In the genomic region with DNA sequence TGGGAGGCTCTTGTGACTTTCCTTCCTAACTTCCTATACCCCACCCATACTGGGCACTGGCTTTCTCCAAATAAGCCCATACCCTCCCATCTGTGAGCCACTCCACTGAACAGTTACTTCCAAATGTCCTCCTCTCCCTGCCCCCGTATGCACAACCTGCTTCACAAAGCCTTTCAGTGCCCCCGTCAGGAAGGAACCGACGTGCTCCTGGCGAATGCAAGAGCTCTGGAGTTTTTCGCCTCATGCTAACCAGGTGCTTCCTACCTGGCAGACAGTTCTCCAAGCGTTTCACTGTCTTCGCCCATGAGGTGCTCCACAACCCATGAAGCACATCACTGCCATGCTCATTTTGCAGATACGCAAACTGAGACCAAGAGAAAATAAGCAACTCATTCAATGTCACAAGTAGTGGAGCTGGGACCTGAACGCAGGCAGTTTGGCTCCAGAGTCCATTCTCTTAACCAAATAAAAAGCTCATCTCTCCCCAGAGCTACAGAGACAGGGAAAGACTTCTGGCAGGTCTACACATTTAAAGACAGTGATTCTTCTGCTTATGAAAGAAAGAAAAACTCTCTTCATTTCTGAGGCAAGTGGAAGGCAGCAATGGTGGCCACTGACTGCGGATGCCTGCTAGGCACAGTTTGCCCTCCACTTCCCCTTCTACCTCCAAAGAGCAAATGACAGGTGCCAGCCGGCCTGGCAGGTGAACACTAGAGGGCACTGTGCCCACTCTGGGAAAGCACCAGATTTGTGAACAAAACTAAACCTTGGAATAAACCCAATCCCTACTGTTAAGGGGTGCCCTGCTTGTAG, we compare ENCODE assay signal across 9 cellular contexts. TPM values are rescaled to one million over a fixed set of nuclear protein-coding genes. Genes with fewer than 3 reads are reported as not detected.
DNase-seq lines count a peak whose midpoint lies in the region; ATAC-seq, FAIRE-seq and TF ChIP-seq lines count a peak whose summit lies in the region.
"Had no signal": no experiment of that assay in that cellular context is flagged by ENCODE, and none has a peak within 500 bp of the region (broad histone marks: within the 10 kb centered on the region; RNA-seq: fewer than 3 reads in every experiment).

No MANE protein-coding gene starts in this region.

- peak; percentile 95 for TF ChIP-seq CTCF in D721Med (IDR thresholded peaks at IDR 0.05; ENCODE audit: insufficient read depth, missing control alignments)
- TF ChIP-seq CTCF in Panc1 (IDR thresholded peaks at IDR 0.05), result peak; percentile 97
- TF ChIP-seq CTCF in foreskin fibroblast (IDR thresholded peaks at IDR 0.05; ENCODE audit: low read depth, low read length), result peak; percentile 83
- TF ChIP-seq CTCF in prostate gland (IDR thresholded peaks at IDR 0.05), result peak; percentile 29 to 70 (median 62)

- intact Hi-C loops in Panc1 (cut with micrococcal nuclease; ENCODE audit: unreplicated experiment) (loop anchor here (2.0 kb wide), 1 partner anchor 51 kb away; no protein-coding TSS in a partner anchor), prostate gland (cut with DNase I) (loop anchor here (5.0 kb wide), 1 partner anchor 99 kb away; no protein-coding TSS in a partner anchor)

- no TSS peak for BruUV-seq in Panc1 (replicated peaks; lab: Mats Ljungman, UMichigan)

- CTCF ChIA-PET in Panc1 (lab: Charles Lee), result interaction anchor here (0.5 to 4.4 kb wide), 13 partner anchors 10 to 222 kb away, joined by 3 to 32 read pairs (median 4); no protein-coding TSS in a partner anchor

- ATAC-seq in Panc1 (peak; percentile 83), HG03045 (IDR thresholded peaks at IDR 0.05; ENCODE audit: unreplicated experiment) (no peak), HG03159 (IDR thresholded peaks at IDR 0.05; ENCODE audit: unreplicated experiment) (no peak)

- H3K27ac ChIP-seq in Panc1 (ENCODE audit: low read length) (no peak overlapping the region), prostate gland (no peak overlapping the region)

- H3K4me3 ChIP-seq in Panc1 (ENCODE audit: low read depth in 2 of 2, low read length in 2 of 2) (no peak overlapping the region), foreskin fibroblast (ENCODE audit: low read depth in 1 of 2, low read length in 2 of 2) (no peak overlapping the region), prostate gland (no peak overlapping the region)

- in situ Hi-C loops in Panc1 (cut with HindIII; ENCODE audit: low pct_unique_long_range_greater_than_20kb, low sequenced_read_pairs), result no loop called here

- no peaks in the 10 kb centered on the region for H3K9me3 ChIP-seq in Panc1 (ENCODE audit: control insufficient read depth, insufficient read depth, low read depth, low read length)
- H3K9me3 ChIP-seq in prostate gland, result no peaks in the 10 kb centered on the region

- H3K4me1 ChIP-seq in Panc1 (ENCODE audit: control insufficient read depth, insufficient read depth, low read length) (no peaks in the 10 kb centered on the region), prostate gland (replicated peaks) (no peaks in the 10 kb centered on the region)

- POLR2A ChIA-PET in Panc1 (lab: Charles Lee), result interaction anchor here (0.7 to 1.0 kb wide), 2 partner anchors 31 to 95 kb away, joined by 3 to 4 read pairs; no protein-coding TSS in a partner anchor

- H3K27me3 ChIP-seq in Panc1 (ENCODE audit: control insufficient read depth, insufficient read depth, low read length) (no peaks in the 10 kb centered on the region), prostate gland (replicated peaks; ENCODE audit: insufficient read depth) (no peaks in the 10 kb centered on the region)

- no peak for TF ChIP-seq POLR2A in prostate gland (IDR thresholded peaks at IDR 0.05)

- no peak for DNase-seq in D721Med (ENCODE audit: insufficient read length, low spot score)
- DNase-seq in HuH-7 (ENCODE audit: low spot score), result peak; percentile 69
- DNase-seq in Panc1 (ENCODE audit: low read depth, low spot score), result no peak
- DNase-seq in activated T-cell treated with anti-CD3 and anti-CD28 coated beads, Interleukin-2, amount 50 U/mL, for 48 hours, result peak; percentile 79 to 81
- peak; percentile 21 to 72 for DNase-seq in foreskin fibroblast
- peak; percentile 65 for DNase-seq in prostate gland (ENCODE audit: low spot score)

- 69% methylated on average over 12 of the region's 12 CpGs for WGBS in prostate gland

- no peak for FAIRE-seq in D721Med (lab: Jason Lieb, UNC)

- H3K36me3 ChIP-seq in Panc1 (ENCODE audit: control insufficient read depth, insufficient read depth, low read length) (no peaks in the 10 kb centered on the region), prostate gland (no peaks in the 10 kb centered on the region)

RNA-seq across cellular contexts. Expression of a gene that starts 23.8 kb away (rescaled TPM):
- total RNA-seq in Panc1 (2021; ENCODE audit: unreplicated experiment), result 18.2 TPM
- 17.7 TPM for polyA plus RNA-seq in Panc1 (2012; ENCODE audit: insufficient read length)
- 10 to 100 TPM in 1 of 2 donors, 1 to 10 TPM in 1; 6.6 to 34.1 TPM for total RNA-seq in prostate gland

RNA-seq across cellular contexts. Expression of a gene that starts 44.7 kb away (rescaled TPM):
- total RNA-seq in Panc1 (2021; ENCODE audit: unreplicated experiment) (47.5 TPM), prostate gland (10 to 100 TPM; 19.9 to 39.8 TPM)
- polyA plus RNA-seq in Panc1 (2012; ENCODE audit: insufficient read length), result 57.7 TPM

RNA-seq across cellular contexts. Expression of a gene that starts 54.5 kb away (rescaled TPM):
- total RNA-seq in Panc1 (2021; ENCODE audit: unreplicated experiment), result 99.6 TPM
- 92.9 TPM for polyA plus RNA-seq in Panc1 (2012; ENCODE audit: insufficient read length)
- total RNA-seq in prostate gland, result 100 to 1,000 TPM in 1 of 2 donors, 10 to 100 TPM in 1; 51.5 to 115 TPM

RNA-seq across cellular contexts. Expression of a gene that starts 59.2 kb away (rescaled TPM):
- total RNA-seq in Panc1 (2021; ENCODE audit: unreplicated experiment) (not detected), prostate gland (not detected)
- 0.24 TPM for polyA plus RNA-seq in Panc1 (2012; ENCODE audit: insufficient read length)
- total RNA-seq: subcutaneous adipose tissue had no signal

Comparison
In these comparisons a context has a peak if more than half of its experiments do, and no peak if none do; other contexts are left out.
1. DNase-seq: peak in HuH-7 (single experiment), activated T-cell treated with anti-CD3 and anti-CD28 coated beads, Interleukin-2, amount 50 U/mL, for 48 hours (2 of 2), foreskin fibroblast (2 of 2) and prostate gland (single experiment); none in D721Med (single experiment) and Panc1 (single experiment).
2. Peak in every context shown above with its lines, with median percentiles within 50 percentile points of each other: CTCF ChIP-seq.